In genomic region chr10:125105155-125105554, GRCh38 we compare ENCODE assay signal across 16 cellular contexts.
"Had no signal": no experiment of that assay in that cellular context is flagged by ENCODE, and none has a peak within 500 bp of the region (broad histone marks: within the 10 kb centered on the region; RNA-seq: fewer than 3 reads in every experiment).

No MANE protein-coding gene starts in this region.

- H3K4me3 ChIP-seq: esophagus muscularis mucosa, gastrocnemius medialis, lung had no signal

- DNase-seq: effector memory CD4-positive, alpha-beta T cell; gastrocnemius medialis; left ventricle myocardium superior; mesenchymal stem cell; naive B cell; small intestine; stimulated activated CD4-positive, alpha-beta T cell treated with anti-CD3 and anti-CD28 coated beads, Interleukin-4, amount 100 ng/mL, for 1 hour; trophoblast cell had no signal

- H3K27me3 ChIP-seq: esophagus muscularis mucosa, gastrocnemius medialis, neutrophil had no signal

- H3K9me3 ChIP-seq: esophagus muscularis mucosa, gastrocnemius medialis, neutrophil had no signal

- H3K27ac ChIP-seq: epithelial cell of prostate, esophagus muscularis mucosa, gastrocnemius medialis, neutrophil had no signal

- ATAC-seq: gastrocnemius medialis; left colon; left ventricle myocardium superior; stimulated activated memory B cell treated with anti-CD40 and anti-IgM and Interleukin-4, amounts not matched to agents 10 μg/mL and 1 μg/mL and 100 μg/mL, for 72 hours had no signal

- H3K9me3 Mint-ChIP-seq: central memory CD8-positive, alpha-beta T cell had no signal

- H3K4me3 Mint-ChIP-seq: central memory CD8-positive, alpha-beta T cell; naive B cell; stimulated activated memory B cell treated with anti-CD40 and anti-IgM and Interleukin-4, amounts not matched to agents 10 μg/mL and 1 μg/mL and 100 μg/mL, for 72 hours; stimulated activated naive CD8-positive, alpha-beta T cell treated with anti-CD3 and anti-CD28 coated beads, Interleukin-15, Interleukin-2, amounts not matched to agents 100 ng/mL and 50 ng/mL, for 24 hours had no signal

- H3K27ac Mint-ChIP-seq: stimulated activated memory B cell treated with anti-CD40 and anti-IgM and Interleukin-4, amounts not matched to agents 10 μg/mL and 1 μg/mL and 100 μg/mL, for 72 hours; stimulated activated naive CD8-positive, alpha-beta T cell treated with anti-CD3 and anti-CD28 coated beads, Interleukin-15, Interleukin-2, amounts not matched to agents 100 ng/mL and 50 ng/mL, for 24 hours had no signal

- H3K4me1 Mint-ChIP-seq: central memory CD8-positive, alpha-beta T cell; naive B cell; stimulated activated memory B cell treated with anti-CD40 and anti-IgM and Interleukin-4, amounts not matched to agents 10 μg/mL and 1 μg/mL and 100 μg/mL, for 72 hours had no signal

- H3K36me3 Mint-ChIP-seq: stimulated activated memory B cell treated with anti-CD40 and anti-IgM and Interleukin-4, amounts not matched to agents 10 μg/mL and 1 μg/mL and 100 μg/mL, for 72 hours had no signal
